ENCODE assay signal across 11 cellular contexts in the genomic region with DNA sequence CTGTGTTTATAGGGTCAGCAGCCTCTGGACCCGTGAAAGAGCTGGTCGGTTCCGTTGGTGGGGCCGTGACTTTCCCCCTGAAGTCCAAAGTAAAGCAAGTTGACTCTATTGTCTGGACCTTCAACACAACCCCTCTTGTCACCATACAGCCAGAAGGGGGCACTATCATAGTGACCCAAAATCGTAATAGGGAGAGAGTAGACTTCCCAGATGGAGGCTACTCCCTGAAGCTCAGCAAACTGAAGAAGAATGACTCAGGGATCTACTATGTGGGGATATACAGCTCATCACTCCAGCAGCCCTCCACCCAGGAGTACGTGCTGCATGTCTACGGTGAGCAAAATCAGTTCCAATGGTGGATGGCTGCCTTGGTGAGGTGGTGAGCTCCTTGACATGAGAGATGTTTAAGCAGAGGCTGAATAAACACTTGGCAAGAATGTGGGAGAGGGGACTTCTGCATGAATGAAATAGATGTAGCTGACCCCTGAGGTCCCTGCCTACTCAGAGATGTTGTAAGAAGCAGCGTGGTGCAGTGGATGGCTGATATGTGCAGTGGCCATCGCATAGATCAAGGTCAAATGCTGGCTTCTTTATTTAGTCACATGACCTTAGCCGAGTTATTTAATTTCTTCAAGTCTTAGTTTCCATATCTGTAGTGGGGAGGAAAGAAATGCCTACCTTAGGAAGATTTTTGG. TPM values are rescaled to one million over a fixed set of nuclear protein-coding genes. Genes with fewer than 3 reads are reported as not detected.
A peak's percentile ranks its signal among the peaks of the same experiment; 100 is the strongest.
DNase-seq lines count a peak whose midpoint lies in the region; FAIRE-seq and TF ChIP-seq lines count a peak whose summit lies in the region.
"Had no signal": no experiment of that assay in that cellular context is flagged by ENCODE, and none has a peak within 500 bp of the region (broad histone marks: within the 10 kb centered on the region; RNA-seq: fewer than 3 reads in every experiment).

No MANE protein-coding gene starts in this region.

- TF ChIP-seq CTCF in MM.1S (IDR thresholded peaks at IDR 0.05; ENCODE audit: low read length) (peak; percentile 60), bronchial epithelial cell (IDR thresholded peaks at IDR 0.05; ENCODE audit: insufficient read depth, low read length, severe bottlenecking) (peak; percentile 43), retinal pigment epithelial cell (conservative IDR thresholded peaks at IDR 0.05; ENCODE audit: low read depth, low read length) (peak; percentile 13)

- H3K79me2 ChIP-seq in MM.1S (ENCODE audit: low read length): peaks cover 82% of the 10 kb centered on the region

- peak; percentile 96 for FAIRE-seq in bronchial epithelial cell (lab: Jason Lieb, UNC)

- H3K9ac ChIP-seq in MM.1S (ENCODE audit: low read length): no peak overlapping the region

- no peak overlapping the region for H3K4me3 ChIP-seq in MM.1S (ENCODE audit: low read length)
- no peak overlapping the region for H3K4me3 ChIP-seq in bronchial epithelial cell (ENCODE audit: low read depth, low read length)
- no peak overlapping the region for H3K4me3 ChIP-seq in retinal pigment epithelial cell (ENCODE audit: low read length)
- H3K4me3 ChIP-seq: SJSA1 had no signal

- H3K27me3 ChIP-seq in MM.1S (replicated peaks; ENCODE audit: insufficient read depth, low read length): no peaks in the 10 kb centered on the region
- H3K27me3 ChIP-seq in bronchial epithelial cell (ENCODE audit: control insufficient read depth, insufficient read depth, low read length): peaks cover 2% of the 10 kb centered on the region

- peak; percentile 21 for DNase-seq in SKM-1 (lab: John Stamatoyannopoulos, UW; ENCODE audit: unreplicated experiment)
- DNase-seq in SKM-1 treated with dmso at 0.1 percent for 144 hours (lab: John Stamatoyannopoulos, UW; ENCODE audit: unreplicated experiment): no peak
- DNase-seq in MM.1S: no peak
- DNase-seq in bronchial epithelial cell (ENCODE audit: low read depth): peak; percentile 83
- no peak for DNase-seq in retinal pigment epithelial cell (ENCODE audit: low read depth)
- no peak for DNase-seq in globus pallidus (ENCODE audit: low spot score)
- DNase-seq in DMS153 (lab: John Stamatoyannopoulos, UW): no peak
- no peak for DNase-seq in T-helper 1 cell
- DNase-seq: activated T-cell treated with anti-CD3 and anti-CD28 coated beads, Interleukin-2, amount 50 U/mL, for 1 hour; NCI-H1436 had no signal

- H3K4me1 ChIP-seq in MM.1S (ENCODE audit: low read length): peaks cover 25% of the 10 kb centered on the region
- H3K4me1 ChIP-seq: SJSA1 had no signal

- peaks cover 45% of the 10 kb centered on the region; the same call in 1 of the 2 replicates for H4K20me1 ChIP-seq in MM.1S (ENCODE audit: insufficient read depth, low read length)

- peaks cover 40% of the 10 kb centered on the region for H3F3A ChIP-seq in MM.1S (ENCODE audit: insufficient read depth, low read length)

- H3K36me3 ChIP-seq in MM.1S (replicated peaks; ENCODE audit: insufficient read depth, low read length) (peaks cover 41% of the 10 kb centered on the region), bronchial epithelial cell (ENCODE audit: control insufficient read depth, insufficient read depth, low read length) (no peaks in the 10 kb centered on the region)
- H3K36me3 ChIP-seq: SJSA1 had no signal

- H3K9me2 ChIP-seq in MM.1S (replicated peaks; ENCODE audit: insufficient read depth, low read length): no peaks in the 10 kb centered on the region

- H3K27ac ChIP-seq in MM.1S (ENCODE audit: low read length): no peak overlapping the region
- H3K27ac ChIP-seq: SJSA1 had no signal

- H3K9me3 ChIP-seq in MM.1S (replicated peaks; ENCODE audit: insufficient read depth, low read length): no peaks in the 10 kb centered on the region
- H3K9me3 ChIP-seq: SJSA1 had no signal

- H3K4me2 ChIP-seq in MM.1S (ENCODE audit: low read depth, low read length): no peak overlapping the region

- no peak overlapping the region for H2AFZ ChIP-seq in MM.1S (ENCODE audit: low read length)

RNA-seq across cellular contexts. Expression of a gene that starts 9.3 kb away (rescaled TPM):
- 0.79 and 3.3 TPM in 2 replicates for total RNA-seq in bronchial epithelial cell
- total RNA-seq: SJSA1 had no signal

RNA-seq across cellular contexts. Expression of a gene that starts 36.7 kb away (rescaled TPM):
- total RNA-seq in bronchial epithelial cell: not detected in 2 replicates
- total RNA-seq: SJSA1 had no signal

RNA-seq across cellular contexts. Expression of a gene that starts 47.6 kb away (rescaled TPM):
- total RNA-seq in bronchial epithelial cell: under 0.01 TPM in 1 of 2 replicates, not detected in the other
- total RNA-seq: SJSA1 had no signal

Comparison
In these comparisons a context has a peak if more than half of its experiments do, and no peak if none do; other contexts are left out.
1. DNase-seq: peak in SKM-1 (single experiment) and bronchial epithelial cell (single experiment); none in SKM-1 treated with dmso at 0.1 percent for 144 hours (single experiment), MM.1S (single experiment), retinal pigment epithelial cell (single experiment), globus pallidus (single experiment), DMS153 (single experiment) and T-helper 1 cell (0 of 5).
2. Peak in every context shown above with its lines, with median percentiles within 50 percentile points of each other: CTCF ChIP-seq.